Comparison of ENCODE assay signal across 8 cellular contexts in genomic region chr13:110706570-110707378, GRCh38. TPM values are rescaled to one million over a fixed set of nuclear protein-coding genes. Genes with fewer than 3 reads are reported as not detected.
DNase-seq lines count a peak whose midpoint lies in the region; ATAC-seq and TF ChIP-seq lines count a peak whose summit lies in the region.

No MANE protein-coding gene starts in this region.

- H3K9me3 ChIP-seq in PC-3 (ENCODE audit: low read length) (no peaks in the 10 kb centered on the region), esophagus squamous epithelium (no peaks in the 10 kb centered on the region), skeletal muscle satellite cell (replicated peaks; ENCODE audit: low read length) (no peaks in the 10 kb centered on the region)

- H3K9me2 ChIP-seq in PC-3 (replicated peaks; ENCODE audit: low read length) = no peaks in the 10 kb centered on the region

- H3K27ac ChIP-seq in PC-3 (ENCODE audit: low read length) = 0 out of 2 replicates have a peak overlapping the region, but pooled peaks have one; percentile 11
- peak overlapping the region; percentile 87 to 95 (median 94) for H3K27ac ChIP-seq in esophagus squamous epithelium

- no TSS peak for BruUV-seq in PC-3 (replicated peaks; lab: Mats Ljungman, UMichigan)

- no peak for TF ChIP-seq POLR2A in esophagus squamous epithelium (IDR thresholded peaks at IDR 0.05)

- CTCF ChIA-PET in activated CD4-positive, alpha-beta T cell treated with anti-CD3 and anti-CD28 coated beads for 36 hours (lab: Charles Lee) = interaction anchor here (0.5 to 0.6 kb wide), 2 partner anchors 108 to 113 kb away, joined by 3 to 5 read pairs; no protein-coding TSS in a partner anchor
- CTCF ChIA-PET in PC-3 (lab: Charles Lee) = no interaction called here

- TF ChIP-seq CTCF in PC-3 (conservative IDR thresholded peaks at IDR 0.05; ENCODE audit: low read depth, low read length) (no peak), esophagus squamous epithelium (IDR thresholded peaks at IDR 0.05) (no peak)

- H3K27me3 ChIP-seq in PC-3 (ENCODE audit: low read length) = no peaks in the 10 kb centered on the region
- no peaks in the 10 kb centered on the region for H3K27me3 ChIP-seq in esophagus squamous epithelium
- H3K27me3 ChIP-seq in skeletal muscle satellite cell (ENCODE audit: control insufficient read depth, insufficient read depth, low read length) = no peaks in the 10 kb centered on the region

- POLR2A ChIA-PET in activated CD4-positive, alpha-beta T cell treated with anti-CD3 and anti-CD28 coated beads for 36 hours (lab: Charles Lee) = interaction anchor here (1.0 kb wide), 1 partner anchor 9 kb away, joined by 9 read pairs; no protein-coding TSS in a partner anchor
- POLR2A ChIA-PET in PC-3 (lab: Charles Lee; ENCODE audit: unreplicated experiment) = interaction anchor here (0.6 kb wide), 2 partner anchors 11 to 51 kb away, joined by 4 to 5 read pairs; no protein-coding TSS in a partner anchor

- H3K9ac ChIP-seq in PC-3 (ENCODE audit: low read length) = peak overlapping the region; percentile 52
- H3K9ac ChIP-seq in skeletal muscle satellite cell (ENCODE audit: low read depth, low read length) = peak overlapping the region; percentile 95

- H2AFZ ChIP-seq in PC-3 (ENCODE audit: low read length) = peak overlapping the region; percentile 71

- no peak for DNase-seq in activated CD4-positive, alpha-beta T cell treated with anti-CD3 and anti-CD28 coated beads for 36 hours
- DNase-seq in activated CD4-positive, alpha-beta T cell treated with anti-CD3 and anti-CD28 coated beads for 1 hour = no peak
- no peak for DNase-seq in PC-3
- no peak for DNase-seq in esophagus squamous epithelium (lab: John Stamatoyannopoulos, UW)
- no peak for DNase-seq in OCI-M2 (lab: John Stamatoyannopoulos, UW; ENCODE audit: unreplicated experiment)
- no peak for DNase-seq in DMS153 treated with DMSO at 0.1 percent for 48 hours (lab: John Stamatoyannopoulos, UW; ENCODE audit: unreplicated experiment)

- no peak for ATAC-seq in activated CD4-positive, alpha-beta T cell treated with anti-CD3 and anti-CD28 coated beads for 36 hours
- ATAC-seq in PC-3 (no peak), HG03159 (IDR thresholded peaks at IDR 0.05; ENCODE audit: unreplicated experiment) (no peak)

- intact Hi-C loops in activated CD4-positive, alpha-beta T cell treated with anti-CD3 and anti-CD28 coated beads for 36 hours (cut with DNase I, micrococcal nuclease) = loop anchor here (1.0 kb wide), 2 partner anchors 9 to 91 kb away; partner anchors contain the start of gene NAXD (in 1 of the 2)
- intact Hi-C loops in PC-3 (cut with micrococcal nuclease) (no loop called here), esophagus squamous epithelium (cut with DNase I) (loop anchor here (10.0 kb wide), 1 partner anchor 208 kb away; the partner anchor contains the start of gene ANKRD10)

- H3K4me3 ChIP-seq in PC-3 (ENCODE audit: low read length) (peak overlapping the region; percentile 70), esophagus squamous epithelium (peak overlapping the region; percentile 64 to 88 (median 80)), skeletal muscle satellite cell (ENCODE audit: low read length) (peak overlapping the region; percentile 84)

- H3K36me3 Mint-ChIP-seq in activated CD4-positive, alpha-beta T cell treated with anti-CD3 and anti-CD28 coated beads for 36 hours (ENCODE audit: low read depth) = peaks cover 16% of the 10 kb centered on the region

- peak overlapping the region; percentile 74 for H3K4me3 Mint-ChIP-seq in activated CD4-positive, alpha-beta T cell treated with anti-CD3 and anti-CD28 coated beads for 36 hours

- H3K27ac Mint-ChIP-seq in activated CD4-positive, alpha-beta T cell treated with anti-CD3 and anti-CD28 coated beads for 36 hours = peak overlapping the region; percentile 74

- no peaks in the 10 kb centered on the region for H3K9me3 Mint-ChIP-seq in activated CD4-positive, alpha-beta T cell treated with anti-CD3 and anti-CD28 coated beads for 36 hours (ENCODE audit: low read depth)

- H3K4me1 ChIP-seq in PC-3 (ENCODE audit: insufficient read depth, low read length) = peaks cover 25% of the 10 kb centered on the region
- H3K4me1 ChIP-seq in esophagus squamous epithelium = peaks cover 16 to 63% (median 34%) of the 10 kb centered on the region in 3 donors
- H3K4me1 ChIP-seq in skeletal muscle satellite cell (ENCODE audit: control insufficient read depth, insufficient read depth, low read length) = peaks cover 41% of the 10 kb centered on the region

- 59 to 61% methylated on average over 7 to 9 of the region's 9 CpGs for WGBS in esophagus squamous epithelium, 2 donors

- H3K79me2 ChIP-seq in PC-3 (ENCODE audit: low read length) = peaks cover 46% of the 10 kb centered on the region

- peaks cover 40% of the 10 kb centered on the region for H3K4me1 Mint-ChIP-seq in activated CD4-positive, alpha-beta T cell treated with anti-CD3 and anti-CD28 coated beads for 36 hours

- H4K20me1 ChIP-seq in PC-3 (ENCODE audit: low read length) = no peaks in the 10 kb centered on the region

- peak overlapping the region; percentile 88 for H3K4me2 ChIP-seq in PC-3 (ENCODE audit: low read length)
- peak overlapping the region; percentile 93 for H3K4me2 ChIP-seq in skeletal muscle satellite cell (ENCODE audit: low read length)

- H3K36me3 ChIP-seq in PC-3 (ENCODE audit: low read depth, low read length) (peaks cover 6% of the 10 kb centered on the region; the same call in 1 of the 2 replicates), esophagus squamous epithelium (peaks cover 0 to 19% (median 0%) of the 10 kb centered on the region in 3 donors), skeletal muscle satellite cell (ENCODE audit: insufficient read depth, low read length) (peaks cover 10% of the 10 kb centered on the region)

- no peaks in the 10 kb centered on the region for H3F3A ChIP-seq in PC-3 (ENCODE audit: low read length, unreplicated experiment)

- H3K27me3 Mint-ChIP-seq in activated CD4-positive, alpha-beta T cell treated with anti-CD3 and anti-CD28 coated beads for 36 hours = no peaks in the 10 kb centered on the region

RNA-seq across cellular contexts. Expression of gene CARS2, which starts 0.9 kb away (rescaled TPM):
- 10 to 100 TPM; 52.1 to 55.8 TPM for total RNA-seq in activated CD4-positive, alpha-beta T cell treated with anti-CD3 and anti-CD28 coated beads for 36 hours
- total RNA-seq in PC-3 (2014; rRNA removed) (70.9 and 72.9 TPM in 2 replicates), esophagus squamous epithelium (10 to 100 TPM; 24.9 to 54.9 (median 33.5) TPM)
- 67.9 and 110 TPM in 2 replicates for total RNA-seq in skeletal muscle satellite cell (2012; rRNA removed)

RNA-seq across cellular contexts. Expression of gene ING1, which starts 6.7 kb away (rescaled TPM):
- 10 to 100 TPM; 19.6 to 19.7 TPM for total RNA-seq in activated CD4-positive, alpha-beta T cell treated with anti-CD3 and anti-CD28 coated beads for 36 hours
- 17.9 and 20.8 TPM in 2 replicates for total RNA-seq in PC-3 (2014; rRNA removed)
- 10 to 100 TPM in 2 of 4 donors, 1 to 10 TPM in 2; 6.3 to 15.4 (median 8.7) TPM for total RNA-seq in esophagus squamous epithelium
- total RNA-seq in skeletal muscle satellite cell (2012; rRNA removed) = 8.1 and 9.8 TPM in 2 replicates
